Comparison of ENCODE assay signal across 12 cellular contexts in the genomic region with DNA sequence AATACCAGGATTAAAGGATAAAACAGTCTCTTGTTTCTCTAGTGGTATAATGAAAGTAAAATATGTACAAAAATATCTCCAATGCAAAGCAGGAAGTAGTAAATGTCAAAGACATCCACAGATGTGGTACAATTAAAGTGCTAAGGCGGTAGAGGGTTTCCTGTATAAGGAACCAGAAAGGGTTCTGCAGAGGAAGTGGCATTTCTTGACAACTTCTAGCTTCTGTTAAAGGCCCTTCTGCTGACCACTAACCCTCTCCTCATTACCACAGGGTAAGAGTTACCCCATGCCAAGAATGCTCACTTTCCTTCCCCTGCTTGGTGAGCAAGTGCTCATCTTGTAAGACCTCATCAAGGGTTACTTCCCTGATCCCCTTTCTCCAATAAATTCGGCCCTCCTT.
DNase-seq lines count a peak whose midpoint lies in the region; ATAC-seq lines count a peak whose summit lies in the region.
"Had no signal": no experiment of that assay in that cellular context is flagged by ENCODE, and none has a peak within 500 bp of the region (broad histone marks: within the 10 kb centered on the region; RNA-seq: fewer than 3 reads in every experiment).

No MANE protein-coding gene starts in this region.

- no peaks in the 10 kb centered on the region for H3K9me3 ChIP-seq in GM23248 (ENCODE audit: low read depth)

- H2AFZ ChIP-seq in GM23248, result no peak overlapping the region
- H2AFZ ChIP-seq: parathyroid adenoma had no signal

- peaks cover 7 to 12% of the 10 kb centered on the region in 2 donors for H3K36me3 Mint-ChIP-seq in activated naive CD4-positive, alpha-beta T cell treated with anti-CD3 and anti-CD28 coated beads, Interleukin-2, amount 50 U/mL, for 72 hours
- H3K36me3 Mint-ChIP-seq: WTC11 had no signal

- H3K79me2 ChIP-seq in GM23248 (ENCODE audit: insufficient read depth), result no peaks in the 10 kb centered on the region
- H3K79me2 ChIP-seq: parathyroid adenoma had no signal

- no peak overlapping the region for H3K4me3 ChIP-seq in GM23248

- H3K4me2 ChIP-seq in GM23248 (ENCODE audit: unreplicated experiment), result no peak overlapping the region

- H3F3A ChIP-seq in GM23248 (ENCODE audit: insufficient read depth), result peaks cover 15% of the 10 kb centered on the region; the same call in 1 of the 2 replicates

- H3K9me2 ChIP-seq in GM23248 (ENCODE audit: insufficient read depth), result no peaks in the 10 kb centered on the region

- no peaks in the 10 kb centered on the region for H4K20me1 ChIP-seq in GM23248 (ENCODE audit: insufficient read depth)

- no peak overlapping the region for H3K9ac ChIP-seq in GM23248
- H3K9ac ChIP-seq: parathyroid adenoma had no signal

- peak; percentile 1 for DNase-seq in stimulated activated CD4-positive, alpha-beta T cell treated with anti-CD3 and anti-CD28 coated beads, Interleukin-1b, Interleukin-23, amount 100 ng/mL, for 48 hours
- no peak for DNase-seq in stimulated activated CD4-positive, alpha-beta T cell treated with anti-CD3 and anti-CD28 coated beads, Interleukin-4, amount 100 ng/mL, for 4 hours
- DNase-seq in NCI-H526 treated with DMSO at 0.1 percent for 48 hours (lab: John Stamatoyannopoulos, UW) (peak; percentile 5), GM23248 (no peak), hippocampal formation (lab: John Stamatoyannopoulos, UW) (no peak)
- no peak for DNase-seq in activated naive CD4-positive, alpha-beta T cell treated with anti-CD3 and anti-CD28 coated beads, Interleukin-2, amount 50 U/mL, for 72 hours (ENCODE audit: low spot score in 2 of 2)
- DNase-seq: NCI-H1048 had no signal

- H3K27ac Mint-ChIP-seq in activated naive CD4-positive, alpha-beta T cell treated with anti-CD3 and anti-CD28 coated beads, Interleukin-2, amount 50 U/mL, for 72 hours, result peak overlapping the region in 1 of 2 donors; percentile 56
- H3K27ac Mint-ChIP-seq: B cell, WTC11 had no signal

- no peaks in the 10 kb centered on the region for H3K36me3 ChIP-seq in GM23248 (ENCODE audit: low read depth)

- WGBS in GM23248 (ENCODE audit: low coverage in 1 of 2, low lambda C conversion rate in 2 of 2, missing lambda C conversion rate in 2 of 2), 2 experiments, result 47 to 54% methylated on average over 2 of the region's 2 CpGs

- in situ Hi-C loops in GM23248 (cut with MboI), result no loop called here

- peak; percentile 71 to 100 for ATAC-seq in activated naive CD4-positive, alpha-beta T cell treated with anti-CD3 and anti-CD28 coated beads, Interleukin-2, amount 50 U/mL, for 72 hours
- ATAC-seq in GM21423 (IDR thresholded peaks at IDR 0.05; ENCODE audit: unreplicated experiment) (no peak), HG03280 (IDR thresholded peaks at IDR 0.05; ENCODE audit: unreplicated experiment) (no peak)
- ATAC-seq: WTC11 had no signal

- H3K27me3 ChIP-seq in GM23248 (replicated peaks; ENCODE audit: insufficient read depth), result no peaks in the 10 kb centered on the region

- peaks cover 18% of the 10 kb centered on the region for H3K4me1 ChIP-seq in GM23248 (ENCODE audit: insufficient read depth)
- H3K4me1 ChIP-seq: parathyroid adenoma had no signal

- no peak overlapping the region for H3K27ac ChIP-seq in GM23248
- H3K27ac ChIP-seq: parathyroid adenoma had no signal

- H3K9me3 Mint-ChIP-seq in activated naive CD4-positive, alpha-beta T cell treated with anti-CD3 and anti-CD28 coated beads, Interleukin-2, amount 50 U/mL, for 72 hours, result peaks cover 3 to 17% of the 10 kb centered on the region in 2 donors

Comparison
In these comparisons a context has a peak if more than half of its experiments do, and no peak if none do; other contexts are left out.
1. DNase-seq: peak in stimulated activated CD4-positive, alpha-beta T cell treated with anti-CD3 and anti-CD28 coated beads, Interleukin-1b, Interleukin-23, amount 100 ng/mL, for 48 hours (single experiment) and NCI-H526 treated with DMSO at 0.1 percent for 48 hours (single experiment); none in stimulated activated CD4-positive, alpha-beta T cell treated with anti-CD3 and anti-CD28 coated beads, Interleukin-4, amount 100 ng/mL, for 4 hours (0 of 2), activated naive CD4-positive, alpha-beta T cell treated with anti-CD3 and anti-CD28 coated beads, Interleukin-2, amount 50 U/mL, for 72 hours (0 of 2), GM23248 (single experiment) and hippocampal formation (0 of 2).
2. ATAC-seq: peak in activated naive CD4-positive, alpha-beta T cell treated with anti-CD3 and anti-CD28 coated beads, Interleukin-2, amount 50 U/mL, for 72 hours (2 of 2); none in GM21423 (single experiment) and HG03280 (single experiment).